In genomic region chr11:113937918-113938317, GRCh38 we compare ENCODE assay signal across 8 cellular contexts. TPM values are rescaled to one million over a fixed set of nuclear protein-coding genes. Genes with fewer than 3 reads are reported as not detected.
"Had no signal": no experiment of that assay in that cellular context is flagged by ENCODE, and none has a peak within 500 bp of the region (broad histone marks: within the 10 kb centered on the region; RNA-seq: fewer than 3 reads in every experiment).

No MANE protein-coding gene starts in this region.

- H3K36me3 ChIP-seq: HAP-1 had no signal

- H3K9me3 ChIP-seq: HAP-1 had no signal

- DNase-seq: H7, KBM-7 had no signal

- H3K9me3 Mint-ChIP-seq: GM23338, IgD-negative memory B cell had no signal

- H3K4me3 Mint-ChIP-seq: GM23338 had no signal

- ATAC-seq: GM23338, HCT116 had no signal

- H2AFZ ChIP-seq: GM23338 had no signal

- H3K4me3 ChIP-seq: GM23338, HAP-1 had no signal

- H3K4me1 ChIP-seq: HAP-1 had no signal

- H3K4me2 ChIP-seq: GM23338 had no signal

RNA-seq across cellular contexts. Expression of gene HTR3B, which starts 33.3 kb away (rescaled TPM):
- total RNA-seq: GM23338, H4, H7, HT-29 had no signal
- polyA plus RNA-seq: GM23338, IgD-negative memory B cell had no signal

RNA-seq across cellular contexts. Expression of gene HTR3A, which starts 37.0 kb away (rescaled TPM):
- total RNA-seq: H4, HT-29 had no signal
